8 cellular contexts compared by ENCODE assay signal in the genomic region with DNA sequence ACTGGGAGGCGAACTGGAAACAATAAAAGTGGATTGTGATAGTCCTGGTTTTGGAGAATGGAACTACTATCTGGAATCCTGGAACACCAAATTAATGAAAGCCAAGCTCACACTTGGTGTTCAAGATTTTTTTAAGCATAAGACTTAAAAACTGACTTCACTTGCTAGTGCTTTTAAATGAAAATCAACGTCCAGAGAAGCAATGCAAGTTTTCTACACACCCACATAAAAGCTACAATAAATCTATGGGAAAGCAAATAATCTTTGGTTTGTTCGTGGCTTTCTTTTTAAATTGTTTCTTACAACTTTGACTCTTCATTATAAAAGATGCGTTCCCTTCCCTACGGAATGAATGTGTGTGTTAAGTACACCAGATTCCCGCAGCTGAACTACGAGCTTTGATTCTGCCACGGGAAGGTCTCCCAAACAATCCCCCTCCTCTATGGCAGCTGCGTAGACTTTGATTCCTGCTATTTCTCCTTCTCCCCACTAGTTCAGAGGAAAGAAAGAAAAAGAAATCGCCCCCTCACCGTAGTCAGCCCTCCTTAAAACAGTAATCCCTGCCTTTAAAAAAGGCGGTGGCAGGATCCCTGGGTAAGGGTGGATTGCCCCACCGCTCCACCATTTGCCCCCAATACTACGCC.
DNase-seq lines count a peak whose midpoint lies in the region; ATAC-seq and TF ChIP-seq lines count a peak whose summit lies in the region.

No MANE protein-coding gene starts in this region.

- in situ Hi-C loops in GM13976 (cut with MboI; ENCODE audit: low sequenced_read_pairs, unreplicated experiment) = no loop called here

- intact Hi-C loops in heart left ventricle (cut with DNase I) = loop anchor here in 5 of 10 donors (5.0 to 10.0 kb wide), 3 partner anchors 145 to 372 kb away; no protein-coding TSS in a partner anchor

- H3K36me3 ChIP-seq in Peyer's patch (no peaks in the 10 kb centered on the region), heart left ventricle (no peaks in the 10 kb centered on the region)

- peaks cover 0 to 11% (median 0%) of the 10 kb centered on the region in 4 donors for H3K4me1 ChIP-seq in Peyer's patch
- H3K4me1 ChIP-seq in heart left ventricle = peaks cover 0 to 19% (median 3%) of the 10 kb centered on the region in 12 donors

- H3K27me3 ChIP-seq in Peyer's patch (peaks cover 0 to 4% of the 10 kb centered on the region in 2 donors), heart left ventricle (peaks cover 0 to 40% (median 0%) of the 10 kb centered on the region in 9 donors)

- 5 to 7% (median 6%) methylated on average over 13 to 14 of the region's 14 CpGs for WGBS in heart left ventricle, 4 donors

- DNase-seq in GM03348 (ENCODE audit: low spot score) = peak; percentile 2
- no peak for DNase-seq in Peyer's patch
- no peak for DNase-seq in heart left ventricle
- DNase-seq in retinal pigment epithelial cell (ENCODE audit: low read depth) = no peak
- no peak for DNase-seq in HUDEP-2 (lab: John Stamatoyannopoulos, UW; ENCODE audit: unreplicated experiment in 76 of 76)
- DNase-seq in NK-92 treated with Interleukin-12 subunit alpha and Interleukin-12 subunit beta, amount 100 ng/mL, for 24 hours (lab: John Stamatoyannopoulos, UW) = no peak
- no peak for DNase-seq in GM13976 (ENCODE audit: low spot score)

- peak in 3 of 4 donors; percentile 6 to 23 (median 20) for ATAC-seq in heart left ventricle
- ATAC-seq in HG03280 (IDR thresholded peaks at IDR 0.05; ENCODE audit: unreplicated experiment) = no peak

- H3K4me3 ChIP-seq in Peyer's patch (peak overlapping the region; percentile 43 to 89 (median 62)), heart left ventricle (peak overlapping the region; percentile 59 to 89 (median 66)), retinal pigment epithelial cell (ENCODE audit: low read length) (peak overlapping the region; percentile 82)

- TF ChIP-seq CTCF in Peyer's patch (IDR thresholded peaks at IDR 0.05) (peak in 1 of 6 experiments; percentile 1), heart left ventricle (IDR thresholded peaks at IDR 0.05) (peak in 1 of 12 donors; percentile 2), retinal pigment epithelial cell (conservative IDR thresholded peaks at IDR 0.05; ENCODE audit: low read depth, low read length) (peak; percentile 13), GM13976 (IDR thresholded peaks at IDR 0.05; ENCODE audit: borderline replicate concordance, control extremely low read depth, extremely low read depth, insufficient read depth, missing control alignments) (no peak)

- H3K27ac ChIP-seq in Peyer's patch (peak overlapping the region; percentile 42 to 84 (median 64)), heart left ventricle (peak overlapping the region in 5 of 12 donors; percentile 44 to 63 (median 54))

- no peak for TF ChIP-seq POLR2A in Peyer's patch (IDR thresholded peaks at IDR 0.05)
- TF ChIP-seq POLR2A in heart left ventricle (IDR thresholded peaks at IDR 0.05) = no peak

- H3K9me3 ChIP-seq in Peyer's patch (no peaks in the 10 kb centered on the region), heart left ventricle (no peaks in the 10 kb centered on the region)
